Comparison of ENCODE assay signal across 9 cellular contexts in genomic region chr3:12829886-12830784, GRCh38. TPM values are rescaled to one million over a fixed set of nuclear protein-coding genes. Genes with fewer than 3 reads are reported as not detected.
DNase-seq lines count a peak whose midpoint lies in the region; ATAC-seq and TF ChIP-seq lines count a peak whose summit lies in the region.
"Had no signal": no experiment of that assay in that cellular context is flagged by ENCODE, and none has a peak within 500 bp of the region (broad histone marks: within the 10 kb centered on the region; RNA-seq: fewer than 3 reads in every experiment).

No MANE protein-coding gene starts in this region.

- no peaks in the 10 kb centered on the region for H3K4me1 Mint-ChIP-seq in activated CD8-positive, alpha-beta memory T cell treated with anti-CD3 and anti-CD28 coated beads, Interleukin-2, amount 10 ng/mL, durations not matched to agents 7 days and 5 days

- no peaks in the 10 kb centered on the region for H3K9me3 ChIP-seq in gastrocnemius medialis
- H3K9me3 ChIP-seq in prostate gland = no peaks in the 10 kb centered on the region
- H3K9me3 ChIP-seq: transverse colon had no signal

- no peak overlapping the region for H3K4me3 ChIP-seq in fibroblast of the aortic adventitia (ENCODE audit: low read depth, low read length)
- H3K4me3 ChIP-seq in gastrocnemius medialis = no peak overlapping the region
- H3K4me3 ChIP-seq in prostate gland = no peak overlapping the region
- H3K4me3 ChIP-seq: transverse colon had no signal

- intact Hi-C loops in gastrocnemius medialis (cut with DNase I; ENCODE audit: low total_unique reads) = loop anchor here (10.0 kb wide), 1 partner anchor 245 kb away; no protein-coding TSS in a partner anchor
- intact Hi-C loops in prostate gland (cut with DNase I) = loop anchor here (10.0 kb wide), 2 partner anchors 125 to 275 kb away; partner anchors contain the start of gene MKRN2

- no peak for DNase-seq in activated CD8-positive, alpha-beta memory T cell treated with anti-CD3 and anti-CD28 coated beads, Interleukin-2, amount 10 ng/mL, durations not matched to agents 7 days and 5 days
- no peak for DNase-seq in activated CD8-positive, alpha-beta memory T cell treated with anti-CD3 and anti-CD28 coated beads, Interleukin-2, amount 50 U/mL, for 4 hours
- DNase-seq in fibroblast of the aortic adventitia (ENCODE audit: low read depth) (no peak), gastrocnemius medialis (no peak), DMS53 treated with DMSO at 0.1 percent for 48 hours (lab: John Stamatoyannopoulos, UW; ENCODE audit: unreplicated experiment) (no peak), prostate gland (ENCODE audit: low spot score) (no peak)
- DNase-seq: transverse colon had no signal

- H3K27ac ChIP-seq in gastrocnemius medialis (peak overlapping the region in 3 of 4 donors; percentile 22 to 55 (median 39)), prostate gland (no peak overlapping the region)
- H3K27ac ChIP-seq: transverse colon had no signal

- in situ Hi-C loops in gastrocnemius medialis (cut with MboI; ENCODE audit: low sequenced_read_pairs in 4 of 4) = no loop called here

- no peaks in the 10 kb centered on the region for H3K9me3 Mint-ChIP-seq in activated CD8-positive, alpha-beta memory T cell treated with anti-CD3 and anti-CD28 coated beads, Interleukin-2, amount 10 ng/mL, durations not matched to agents 7 days and 5 days (ENCODE audit: low read depth)

- H3K36me3 Mint-ChIP-seq in activated CD8-positive, alpha-beta memory T cell treated with anti-CD3 and anti-CD28 coated beads, Interleukin-2, amount 10 ng/mL, durations not matched to agents 7 days and 5 days = peaks cover 26% of the 10 kb centered on the region

- no peak for ATAC-seq in activated CD8-positive, alpha-beta memory T cell treated with anti-CD3 and anti-CD28 coated beads, Interleukin-2, amount 10 ng/mL, durations not matched to agents 7 days and 5 days
- ATAC-seq in SK-N-SH treated with all-trans-retinoic acid at 6 μM for 48 hours (peak; percentile 50), gastrocnemius medialis (no peak), HG03159 (IDR thresholded peaks at IDR 0.05; ENCODE audit: unreplicated experiment) (no peak)

- H3K36me3 ChIP-seq in gastrocnemius medialis (peaks cover 0 to 89% of the 10 kb centered on the region in 2 donors), prostate gland (peaks cover 0 to 9% of the 10 kb centered on the region in 2 donors)

- H3K27ac Mint-ChIP-seq in activated CD8-positive, alpha-beta memory T cell treated with anti-CD3 and anti-CD28 coated beads, Interleukin-2, amount 10 ng/mL, durations not matched to agents 7 days and 5 days = peak overlapping the region; percentile 1

- H3K27me3 ChIP-seq in gastrocnemius medialis = no peaks in the 10 kb centered on the region
- no peaks in the 10 kb centered on the region for H3K27me3 ChIP-seq in prostate gland (replicated peaks; ENCODE audit: insufficient read depth)
- H3K27me3 ChIP-seq: transverse colon had no signal

- WGBS in prostate gland = 78% methylated on average over 16 of the region's 17 CpGs

- TF ChIP-seq CTCF in fibroblast of the aortic adventitia (IDR thresholded peaks at IDR 0.05; ENCODE audit: insufficient read depth, low read length) = peak; percentile 3
- no peak for TF ChIP-seq CTCF in gastrocnemius medialis (IDR thresholded peaks at IDR 0.05 in 4 of 5, conservative IDR thresholded peaks at IDR 0.05 in 1 of 5)
- no peak for TF ChIP-seq CTCF in prostate gland (IDR thresholded peaks at IDR 0.05)

- H3K4me1 ChIP-seq in gastrocnemius medialis = peaks cover 0 to 10% of the 10 kb centered on the region in 2 donors
- H3K4me1 ChIP-seq in prostate gland (replicated peaks) = no peaks in the 10 kb centered on the region
- H3K4me1 ChIP-seq: transverse colon had no signal

- TF ChIP-seq POLR2A in gastrocnemius medialis (IDR thresholded peaks at IDR 0.05) (no peak), prostate gland (IDR thresholded peaks at IDR 0.05) (no peak)

- CTCF ChIA-PET in activated CD8-positive, alpha-beta memory T cell treated with anti-CD3 and anti-CD28 coated beads, Interleukin-2, amount 10 ng/mL, durations not matched to agents 7 days and 5 days (lab: Charles Lee) = interaction anchor here (0.9 to 4.2 kb wide), 3 partner anchors 11 to 43 kb away, joined by 3 to 21 read pairs (median 3); partner anchors contain the start of gene RPL32

- H3K4me3 Mint-ChIP-seq in activated CD8-positive, alpha-beta memory T cell treated with anti-CD3 and anti-CD28 coated beads, Interleukin-2, amount 10 ng/mL, durations not matched to agents 7 days and 5 days = no peak overlapping the region

- no peaks in the 10 kb centered on the region for H3K27me3 Mint-ChIP-seq in activated CD8-positive, alpha-beta memory T cell treated with anti-CD3 and anti-CD28 coated beads, Interleukin-2, amount 10 ng/mL, durations not matched to agents 7 days and 5 days

TF ChIP-seq in SK-N-SH treated with all-trans-retinoic acid at 6 μM for 48 hours, 23 proteins besides CTCF, POLR2A, EP300 and RAD21:
- TF ChIP-seq CSDC2 (CRISPR knock-in tag; IDR thresholded peaks at IDR 0.05) = no peak
- no peak for TF ChIP-seq ESRRG (CRISPR knock-in tag; IDR thresholded peaks at IDR 0.05)
- no peak for TF ChIP-seq ZFP30 (CRISPR knock-in tag; IDR thresholded peaks at IDR 0.05)
- TF ChIP-seq POU6F1 (CRISPR knock-in tag; IDR thresholded peaks at IDR 0.05; ENCODE audit: borderline replicate concordance, low read depth) = no peak
- TF ChIP-seq ISL1 (CRISPR knock-in tag; IDR thresholded peaks at IDR 0.05) = no peak
- no peak for TF ChIP-seq CSRNP3 (CRISPR knock-in tag; IDR thresholded peaks at IDR 0.05)
- no peak for TF ChIP-seq ZFP3 (CRISPR knock-in tag; IDR thresholded peaks at IDR 0.05)
- TF ChIP-seq TCF4 (CRISPR knock-in tag; IDR thresholded peaks at IDR 0.05; ENCODE audit: borderline replicate concordance) = no peak
- TF ChIP-seq ARNTL (CRISPR knock-in tag; IDR thresholded peaks at IDR 0.05; ENCODE audit: borderline replicate concordance, low read depth) = no peak
- no peak for TF ChIP-seq CREB5 (CRISPR knock-in tag; IDR thresholded peaks at IDR 0.05; ENCODE audit: low read depth)
- no peak for TF ChIP-seq ZNF8 (CRISPR knock-in tag; IDR thresholded peaks at IDR 0.05)
TF ChIP-seq in SK-N-SH treated with all-trans-retinoic acid at 6 μM for 48 hours: peak in this region for 0.

RNA-seq across cellular contexts. Expression of gene RPL32, which starts 11.2 kb away (rescaled TPM):
- total RNA-seq in activated CD8-positive, alpha-beta memory T cell treated with anti-CD3 and anti-CD28 coated beads, Interleukin-2, amount 10 ng/mL, durations not matched to agents 7 days and 5 days = 1,000 to 10,000 TPM; 1,759 to 1,893 TPM
- 213 and 1,353 TPM in 2 replicates for total RNA-seq in fibroblast of the aortic adventitia (ENCODE audit: low replicate concordance)
- 1,000 to 10,000 TPM in 2 of 4 donors, 100 to 1,000 TPM in 2; 765 to 1,204 (median 990) TPM for total RNA-seq in gastrocnemius medialis
- 1,000 to 10,000 TPM in 1 of 2 donors, 100 to 1,000 TPM in 1; 851 to 1,881 TPM for total RNA-seq in prostate gland

RNA-seq across cellular contexts. Expression of gene CAND2, which starts 33.7 kb away (rescaled TPM):
- total RNA-seq in activated CD8-positive, alpha-beta memory T cell treated with anti-CD3 and anti-CD28 coated beads, Interleukin-2, amount 10 ng/mL, durations not matched to agents 7 days and 5 days = under 1 TPM; 0.05 to 0.09 TPM
- total RNA-seq in fibroblast of the aortic adventitia (ENCODE audit: low replicate concordance) (6.1 and 11.4 TPM in 2 replicates), gastrocnemius medialis (100 to 1,000 TPM; 133 to 308 (median 181) TPM), prostate gland (10 to 100 TPM in 1 of 2 donors, 1 to 10 TPM in 1; 8.4 to 86.3 TPM)

Comparison
In these comparisons a context has a peak if more than half of its experiments do, and no peak if none do; other contexts are left out.
1. H3K27ac ChIP-seq: peak in gastrocnemius medialis (3 of 4); none in prostate gland (0 of 2).